In genomic region chr11:103844327-103845215, GRCh38 we compare ENCODE assay signal across 11 cellular contexts.
DNase-seq lines count a peak whose midpoint lies in the region; ATAC-seq and TF ChIP-seq lines count a peak whose summit lies in the region.
"Had no signal": no experiment of that assay in that cellular context is flagged by ENCODE, and none has a peak within 500 bp of the region (broad histone marks: within the 10 kb centered on the region; RNA-seq: fewer than 3 reads in every experiment).

No MANE protein-coding gene starts in this region.

- 0 out of 2 replicates have a peak overlapping the region, but pooled peaks have one; percentile 36 for H3K27ac Mint-ChIP-seq in GM23338
- no peak overlapping the region for H3K27ac Mint-ChIP-seq in activated CD8-positive, alpha-beta T cell treated with anti-CD3 and anti-CD28 coated beads for 36 hours

- no peak for TF ChIP-seq CTCF in GM23338 (conservative IDR thresholded peaks at IDR 0.05; ENCODE audit: low read depth in 2 of 2)
- TF ChIP-seq CTCF in mucosa of descending colon (IDR thresholded peaks at IDR 0.05), result no peak
- no peak for TF ChIP-seq CTCF in activated CD8-positive, alpha-beta T cell treated with anti-CD3 and anti-CD28 coated beads for 36 hours (IDR thresholded peaks at IDR 0.05)
- TF ChIP-seq CTCF in tibial nerve (IDR thresholded peaks at IDR 0.05), result no peak

- no peaks in the 10 kb centered on the region for H3F3A ChIP-seq in GM23338 (replicated peaks; ENCODE audit: low read depth)

- H3K27me3 Mint-ChIP-seq in GM23338 (ENCODE audit: insufficient read depth, low read depth, poor library complexity), result no peaks in the 10 kb centered on the region
- no peaks in the 10 kb centered on the region for H3K27me3 Mint-ChIP-seq in activated CD8-positive, alpha-beta T cell treated with anti-CD3 and anti-CD28 coated beads for 36 hours

- H3K9me3 ChIP-seq in mucosa of descending colon (no peaks in the 10 kb centered on the region), aorta (ENCODE audit: control insufficient read depth, low read length) (no peaks in the 10 kb centered on the region), tibial nerve (no peaks in the 10 kb centered on the region)

- H3K4me1 Mint-ChIP-seq in GM23338, result peaks cover 3% of the 10 kb centered on the region; the same call in 2 of the 3 replicates
- no peaks in the 10 kb centered on the region for H3K4me1 Mint-ChIP-seq in activated CD8-positive, alpha-beta T cell treated with anti-CD3 and anti-CD28 coated beads for 36 hours (ENCODE audit: low read depth)

- H3K4me1 ChIP-seq in GM23338 (ENCODE audit: insufficient read depth) (no peaks in the 10 kb centered on the region), mucosa of descending colon (ENCODE audit: low read depth) (no peaks in the 10 kb centered on the region), aorta (ENCODE audit: control insufficient read depth in 1 of 2, insufficient read depth in 2 of 2, low read length in 2 of 2) (peaks cover 0 to 2% of the 10 kb centered on the region in 2 donors), tibial nerve (peaks cover 0 to 22% (median 0%) of the 10 kb centered on the region in 4 donors)

- no peaks in the 10 kb centered on the region for H3K36me3 Mint-ChIP-seq in GM23338 (ENCODE audit: low read depth)
- H3K36me3 Mint-ChIP-seq in activated CD8-positive, alpha-beta T cell treated with anti-CD3 and anti-CD28 coated beads for 36 hours (ENCODE audit: low read depth), result no peaks in the 10 kb centered on the region

- DNase-seq in GM23338 (ENCODE audit: low spot score) (no peak), mucosa of descending colon (peak in 1 of 3 donors; percentile 59), UCSD-AML1 (lab: John Stamatoyannopoulos, UW; ENCODE audit: unreplicated experiment) (no peak), aorta (no peak), tibial nerve (ENCODE audit: low spot score in 2 of 2) (no peak)
- DNase-seq in activated CD8-positive, alpha-beta T cell treated with anti-CD3 and anti-CD28 coated beads for 36 hours, result no peak
- DNase-seq: activated naive CD4-positive, alpha-beta T cell treated with Interleukin-2 at 50 U/mL for 16 hours; stimulated activated naive CD4-positive, alpha-beta T cell treated with Interleukin-2 at 50 U/mL for 16 hours had no signal

- CTCF ChIA-PET in activated CD8-positive, alpha-beta T cell treated with anti-CD3 and anti-CD28 coated beads for 36 hours (lab: Charles Lee), result no interaction called here

- H3K27ac ChIP-seq in GM23338 (ENCODE audit: low read depth), result no peak overlapping the region
- H3K27ac ChIP-seq in aorta (ENCODE audit: low read depth in 1 of 2, low read length in 2 of 2), result no peak overlapping the region
- no peak overlapping the region for H3K27ac ChIP-seq in tibial nerve

- no peak for TF ChIP-seq POLR2A in tibial nerve (IDR thresholded peaks at IDR 0.05)

- no peaks in the 10 kb centered on the region for H3K79me2 ChIP-seq in GM23338 (replicated peaks; ENCODE audit: insufficient read depth)

- H3K4me3 ChIP-seq in GM23338 (no peak overlapping the region), mucosa of descending colon (no peak overlapping the region), aorta (ENCODE audit: low read length in 2 of 2) (no peak overlapping the region), tibial nerve (no peak overlapping the region)
- H3K4me3 ChIP-seq: smooth muscle cell had no signal

- intact Hi-C loops in mucosa of descending colon (cut with DNase I, micrococcal nuclease) (no loop called here), aorta (cut with DNase I) (no loop called here)
- intact Hi-C loops in activated CD8-positive, alpha-beta T cell treated with anti-CD3 and anti-CD28 coated beads for 36 hours (cut with micrococcal nuclease), result no loop called here

- no peak overlapping the region for H2AFZ ChIP-seq in GM23338

- no peak overlapping the region for H3K4me3 Mint-ChIP-seq in GM23338
- no peak overlapping the region for H3K4me3 Mint-ChIP-seq in activated CD8-positive, alpha-beta T cell treated with anti-CD3 and anti-CD28 coated beads for 36 hours

- ATAC-seq in GM19025 (IDR thresholded peaks at IDR 0.05; ENCODE audit: low read depth, unreplicated experiment), result peak; percentile 96
- ATAC-seq in GM23338, result no peak; the same call in 1 of the 3 replicates
- ATAC-seq in HG03354 (IDR thresholded peaks at IDR 0.05; ENCODE audit: poor library complexity, severe bottlenecking, unreplicated experiment), result peak; percentile 99
- peak; percentile 95 for ATAC-seq in mucosa of descending colon
- no peak for ATAC-seq in activated CD8-positive, alpha-beta T cell treated with anti-CD3 and anti-CD28 coated beads for 36 hours
- no peak for ATAC-seq in aorta (ENCODE audit: low FRiP score)

- H3K27me3 ChIP-seq in GM23338 (ENCODE audit: insufficient read depth), result no peaks in the 10 kb centered on the region
- no peaks in the 10 kb centered on the region for H3K27me3 ChIP-seq in aorta (ENCODE audit: control insufficient read depth in 1 of 2, insufficient read depth in 2 of 2, low read length in 1 of 2)
- no peaks in the 10 kb centered on the region for H3K27me3 ChIP-seq in tibial nerve

- H3K9me2 ChIP-seq in GM23338 (ENCODE audit: insufficient read depth), result 0 out of 2 replicates have a peak, but pooled peaks cover 2% of the 10 kb centered on the region

- no peaks in the 10 kb centered on the region for H3K9me3 Mint-ChIP-seq in GM23338
- H3K9me3 Mint-ChIP-seq in activated CD8-positive, alpha-beta T cell treated with anti-CD3 and anti-CD28 coated beads for 36 hours, result no peaks in the 10 kb centered on the region

- WGBS in aorta, 2 donors, result 84 to 89% methylated on average over 7 of the region's 7 CpGs
- 83 to 86% methylated on average over 7 of the region's 7 CpGs for WGBS in tibial nerve, 2 donors

- H4K20me1 ChIP-seq in GM23338 (replicated peaks; ENCODE audit: insufficient read depth), result no peaks in the 10 kb centered on the region

- POLR2A ChIA-PET in activated CD8-positive, alpha-beta T cell treated with anti-CD3 and anti-CD28 coated beads for 36 hours (lab: Charles Lee), result no interaction called here

- H3K36me3 ChIP-seq in GM23338 (ENCODE audit: insufficient read depth) (no peaks in the 10 kb centered on the region), mucosa of descending colon (ENCODE audit: low read depth) (no peaks in the 10 kb centered on the region), aorta (ENCODE audit: control insufficient read depth in 1 of 2, insufficient read depth in 2 of 2, low read length in 1 of 2) (no peaks in the 10 kb centered on the region), tibial nerve (no peaks in the 10 kb centered on the region)

- TF ChIP-seq EP300 in tibial nerve (IDR thresholded peaks at IDR 0.05), result no peak

- H3K4me2 ChIP-seq in GM23338, result no peak overlapping the region
- H3K4me2 ChIP-seq: smooth muscle cell had no signal

TF ChIP-seq in GM23338, 12 proteins besides CTCF, POLR2A, EP300 and RAD21 (continues in another document):
- no peak for TF ChIP-seq ZNF331 (CRISPR knock-in tag; IDR thresholded peaks at IDR 0.05; ENCODE audit: low read depth)
- no peak for TF ChIP-seq ETS1 (IDR thresholded peaks at IDR 0.05)
- no peak for TF ChIP-seq JUNB (IDR thresholded peaks at IDR 0.05; ENCODE audit: unreplicated experiment)
- TF ChIP-seq ZNF114 (CRISPR knock-in tag; IDR thresholded peaks at IDR 0.05), result no peak
- TF ChIP-seq STAT1 (IDR thresholded peaks at IDR 0.05; ENCODE audit: unreplicated experiment), result no peak
- TF ChIP-seq CREB1 (CRISPR knock-in tag; IDR thresholded peaks at IDR 0.05; ENCODE audit: low read depth), result no peak
- no peak for TF ChIP-seq NANOG (IDR thresholded peaks at IDR 0.05; ENCODE audit: borderline replicate concordance)

Comparison
In these comparisons a context has a peak if more than half of its experiments do, and no peak if none do; other contexts are left out.
1. ATAC-seq: peak in GM19025 (single experiment), HG03354 (single experiment) and mucosa of descending colon (single experiment); none in GM23338 (single experiment), activated CD8-positive, alpha-beta T cell treated with anti-CD3 and anti-CD28 coated beads for 36 hours (single experiment) and aorta (single experiment).